ENCODE assay signal across 17 cellular contexts in the genomic region with DNA sequence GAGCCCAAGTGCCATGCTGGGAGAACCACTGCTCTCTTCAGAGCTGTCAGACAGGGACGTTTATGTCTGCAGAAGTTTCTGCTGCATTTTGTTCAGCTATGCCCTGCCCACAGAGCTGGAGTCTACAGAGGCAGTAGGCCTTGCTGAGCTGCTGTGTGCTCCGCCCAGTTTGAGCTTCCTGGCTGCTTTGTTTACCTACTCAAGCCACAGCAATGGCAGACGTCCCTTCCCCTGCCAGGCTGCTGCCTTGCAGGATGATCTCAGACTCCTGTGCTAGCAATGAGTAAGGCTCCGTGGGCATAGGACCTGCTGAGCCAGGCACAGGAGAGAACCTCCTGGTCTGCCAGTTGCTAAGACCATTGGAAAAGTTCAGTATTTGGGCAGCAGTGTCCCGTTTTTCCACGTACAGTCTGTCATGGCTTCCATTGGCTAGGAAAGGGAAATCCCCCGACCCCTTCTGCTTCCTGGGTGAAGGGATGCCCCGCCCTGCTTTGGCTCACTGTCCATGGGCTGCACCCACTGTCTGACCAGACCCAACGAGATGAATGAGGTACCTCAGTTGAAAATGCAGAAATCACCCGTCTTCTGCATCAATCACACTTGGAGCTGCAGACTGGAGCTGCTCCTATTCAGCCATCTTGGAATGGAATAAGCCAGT. TPM values are rescaled to one million over a fixed set of nuclear protein-coding genes. Genes with fewer than 3 reads are reported as not detected.
"Had no signal": no experiment of that assay in that cellular context is flagged by ENCODE, and none has a peak within 500 bp of the region (broad histone marks: within the 10 kb centered on the region; RNA-seq: fewer than 3 reads in every experiment).

No MANE protein-coding gene starts in this region.

- H3K36me3 ChIP-seq: colonic mucosa, gastrocnemius medialis, heart left ventricle, pancreas, thyroid gland, uterus had no signal

- ATAC-seq: activated CD8-positive, alpha-beta T cell treated with anti-CD3 and anti-CD28 coated beads, Interleukin-2, amount 10 ng/mL, durations not matched to agents 7 days and 5 days; activated naive CD4-positive, alpha-beta T cell treated with anti-CD3 and anti-CD28 coated beads, Interleukin-2, amount 50 U/mL, for 72 hours; activated T-cell treated with anti-CD3 and anti-CD28 coated beads, Interleukin-2, amount 50 U/mL, for 72 hours; gastrocnemius medialis; heart left ventricle; naive thymus-derived CD4-positive, alpha-beta T cell; pancreas; stimulated activated naive B cell treated with anti-CD40 and anti-IgM and Interleukin-4, amounts not matched to agents 10 μg/mL and 1 μg/mL and 100 μg/mL, for 72 hours had no signal

- H3K4me1 ChIP-seq: colonic mucosa, gastrocnemius medialis, heart left ventricle, pancreas, thyroid gland, uterus had no signal

- H3K27ac ChIP-seq: colonic mucosa, gastrocnemius medialis, heart left ventricle, pancreas, thyroid gland, uterus had no signal

- H3K9me3 ChIP-seq: colonic mucosa, gastrocnemius medialis, pancreas, thyroid gland, uterus had no signal

- H3K27me3 ChIP-seq: colonic mucosa, gastrocnemius medialis, heart left ventricle, pancreas, thyroid gland, uterus had no signal

- DNase-seq: activated CD4-positive, alpha-beta T cell treated with anti-CD3 and anti-CD28 coated beads, Interleukin-2, amount 10 ng/mL, durations not matched to agents 24 days and 14 days; activated CD4-positive, CD25-positive, alpha-beta regulatory T cell; activated CD8-positive, alpha-beta memory T cell treated with anti-CD3 and anti-CD28 coated beads, Interleukin-2, amount 50 U/mL, for 4 hours; activated CD8-positive, alpha-beta T cell treated with anti-CD3 and anti-CD28 coated beads, Interleukin-2, amount 10 ng/mL, durations not matched to agents 7 days and 5 days; activated gamma-delta T cell; activated T-cell treated with anti-CD3 and anti-CD28 coated beads, Interleukin-2, amount 50 U/mL, for 72 hours; central memory CD4-positive, alpha-beta T cell; colonic mucosa; gastrocnemius medialis; heart left ventricle; immature natural killer cell; naive thymus-derived CD4-positive, alpha-beta T cell; pancreas; stimulated activated naive B cell treated with anti-CD40 and anti-IgM and Interleukin-4, amounts not matched to agents 10 μg/mL and 1 μg/mL and 100 μg/mL, for 72 hours; thyroid gland; uterus had no signal

- H3K4me3 ChIP-seq: colonic mucosa, gastrocnemius medialis, heart left ventricle, pancreas, thyroid gland, uterus had no signal

RNA-seq across cellular contexts. Expression of a gene that starts 31.9 kb away (rescaled TPM):
- polyA plus RNA-seq: immature natural killer cell; naive thymus-derived CD4-positive, alpha-beta T cell had no signal
